Comparison of ENCODE assay signal across 18 cellular contexts in genomic region chr4:135492439-135492838, GRCh38.
"Had no signal": no experiment of that assay in that cellular context is flagged by ENCODE, and none has a peak within 500 bp of the region (broad histone marks: within the 10 kb centered on the region; RNA-seq: fewer than 3 reads in every experiment).

No MANE protein-coding gene starts in this region.

- H3K4me1 ChIP-seq: parathyroid adenoma, prostate gland, right lobe of liver, suprapubic skin, thyroid gland had no signal

- H3K27ac ChIP-seq: hepatocyte, parathyroid adenoma, prostate gland, right lobe of liver, suprapubic skin, thyroid gland had no signal

- H3K4me2 ChIP-seq: hepatocyte had no signal

- H3K27me3 ChIP-seq: hepatocyte, right lobe of liver, suprapubic skin, thyroid gland had no signal

- H3K9me3 ChIP-seq: prostate gland, right lobe of liver, suprapubic skin, thyroid gland had no signal

- H3K36me3 ChIP-seq: prostate gland, right lobe of liver, suprapubic skin, thyroid gland had no signal

- ATAC-seq: left colon; left ventricle myocardium superior; right lobe of liver; stimulated activated effector memory CD8-positive, alpha-beta T cell treated with anti-CD3 and anti-CD28 coated beads, Interleukin-12 subunit alpha, Interleukin-12 subunit beta, amount 100 ng/mL, for 72 hours; stimulated activated naive CD8-positive, alpha-beta T cell treated with anti-CD3 and anti-CD28 coated beads, Interleukin-15, Interleukin-2, amounts not matched to agents 100 U/mL and 50 U/mL, for 24 hours had no signal

- H3K79me2 ChIP-seq: hepatocyte, parathyroid adenoma had no signal

- DNase-seq: dermis blood vessel endothelial cell; foreskin melanocyte; head of caudate nucleus; left colon; left ventricle myocardium superior; mesenchymal stem cell; naive B cell; right lobe of liver; stimulated activated CD4-positive, alpha-beta T cell treated with anti-CD3 and anti-CD28 coated beads, Interleukin-4, amount 100 ng/mL, for 1 hour; stimulated activated CD8-positive, alpha-beta memory T cell treated with anti-CD3 and anti-CD28 coated beads, Interleukin-4, amount 100 ng/mL, for 48 hours; stimulated activated naive CD8-positive, alpha-beta T cell treated with anti-CD3 and anti-CD28 coated beads, Interleukin-15, Interleukin-2, amounts not matched to agents 100 U/mL and 50 U/mL, for 24 hours; thyroid gland had no signal

- H3K9ac ChIP-seq: parathyroid adenoma had no signal

- H3K4me3 ChIP-seq: hepatocyte, lung, prostate gland, right lobe of liver, suprapubic skin, thyroid gland had no signal
